Comparison of ENCODE assay signal across 1 cellular context in genomic region chr17:70510288-70510687, GRCh38.
A peak's percentile ranks its signal among the peaks of the same experiment; 100 is the strongest.
TF ChIP-seq lines count a peak whose summit lies in the region.

No MANE protein-coding gene starts in this region.

TF ChIP-seq in HepG2, 621 proteins besides CTCF, POLR2A, EP300 and RAD21 (continued from another document):
- TF ChIP-seq PATZ1 (CRISPR knock-in tag; IDR thresholded peaks at IDR 0.05) (no peak), MAFK (conservative IDR thresholded peaks at IDR 0.05 in 1 of 2, IDR thresholded peaks at IDR 0.05 in 1 of 2; ENCODE audit: low read length in 2 of 2) (peak; percentile 82 to 84), CENPT (CRISPR knock-in tag; IDR thresholded peaks at IDR 0.05; ENCODE audit: low read depth) (no peak), NAIF1 (CRISPR knock-in tag; IDR thresholded peaks at IDR 0.05; ENCODE audit: borderline replicate concordance) (no peak)
